ENCODE assay signal across 10 cellular contexts in the genomic region with DNA sequence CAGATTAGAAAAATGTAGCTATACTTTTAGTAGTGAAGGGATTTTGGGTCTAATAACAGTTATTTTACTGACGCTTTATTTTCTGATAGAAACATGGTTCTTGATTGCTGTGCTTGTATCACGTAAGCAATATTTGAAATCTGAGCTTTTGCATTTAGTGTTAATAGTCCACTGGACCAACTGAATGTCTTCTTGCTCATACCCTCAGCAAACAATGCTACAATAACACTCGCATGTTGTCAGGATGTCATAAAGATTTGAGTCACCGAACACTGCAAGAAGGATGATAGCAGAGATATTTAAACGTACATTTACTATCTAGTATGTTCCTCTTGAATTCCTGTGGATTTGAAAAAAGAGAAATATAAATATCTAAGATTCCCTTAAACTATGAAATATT. TPM values are rescaled to one million over a fixed set of nuclear protein-coding genes. Genes with fewer than 3 reads are reported as not detected.
DNase-seq lines count a peak whose midpoint lies in the region; ATAC-seq, FAIRE-seq and TF ChIP-seq lines count a peak whose summit lies in the region.
"Had no signal": no experiment of that assay in that cellular context is flagged by ENCODE, and none has a peak within 500 bp of the region (broad histone marks: within the 10 kb centered on the region; RNA-seq: fewer than 3 reads in every experiment).

No MANE protein-coding gene starts in this region.

- no peaks in the 10 kb centered on the region for H3K9me3 Mint-ChIP-seq in nephron

- WGBS in sigmoid colon, 2 donors: 30 to 53% methylated on average over 5 of the region's 5 CpGs

- H3K4me3 Mint-ChIP-seq in nephron: no peak overlapping the region

- TF ChIP-seq CTCF in nephron (IDR thresholded peaks at IDR 0.05; ENCODE audit: unreplicated experiment in 3 of 3) (no peak), sigmoid colon (IDR thresholded peaks at IDR 0.05) (no peak)

- peak; percentile 46 for DNase-seq in Daoy (ENCODE audit: low read depth)
- peak; percentile 57 for DNase-seq in RCC 7860 (ENCODE audit: low spot score)
- DNase-seq in effector memory CD4-positive, alpha-beta T cell: no peak
- DNase-seq in frontal cortex (ENCODE audit: low spot score in 2 of 2): no peak
- DNase-seq in sigmoid colon: no peak
- DNase-seq in NCI-H2081 (lab: John Stamatoyannopoulos, UW): no peak
- DNase-seq: activated CD4-positive, CD25-positive, alpha-beta regulatory T cell; GOT3 had no signal

- H3K27me3 ChIP-seq in effector memory CD4-positive, alpha-beta T cell (replicated peaks; ENCODE audit: control insufficient read depth, insufficient read depth, low read length, poor library complexity, severe bottlenecking): no peaks in the 10 kb centered on the region
- no peaks in the 10 kb centered on the region for H3K27me3 ChIP-seq in sigmoid colon

- FAIRE-seq in RCC 7860 (lab: Jason Lieb, UNC): peak; percentile 50
- FAIRE-seq in frontal cortex (lab: Jason Lieb, UNC): no peak

- H3K9me3 ChIP-seq in effector memory CD4-positive, alpha-beta T cell (ENCODE audit: control insufficient read depth, low read length): no peaks in the 10 kb centered on the region
- no peaks in the 10 kb centered on the region for H3K9me3 ChIP-seq in sigmoid colon

- H3K4me3 ChIP-seq in effector memory CD4-positive, alpha-beta T cell (ENCODE audit: insufficient read depth, low read depth, low read length, poor library complexity, severe bottlenecking): peak overlapping the region; percentile 8
- H3K4me3 ChIP-seq in sigmoid colon: no peak overlapping the region

- peaks cover 4% of the 10 kb centered on the region for H3K36me3 Mint-ChIP-seq in nephron (ENCODE audit: low read depth)

- H3K4me1 ChIP-seq in effector memory CD4-positive, alpha-beta T cell (ENCODE audit: control insufficient read depth, insufficient read depth, low read length, poor library complexity, severe bottlenecking): peaks cover 54% of the 10 kb centered on the region
- H3K4me1 ChIP-seq in sigmoid colon: peaks cover 0 to 93% (median 87%) of the 10 kb centered on the region in 4 donors

- intact Hi-C loops in sigmoid colon (cut with DNase I): loop anchor here (5.0 kb wide), 1 partner anchor 33 kb away; no protein-coding TSS in a partner anchor

- TF ChIP-seq EP300 in sigmoid colon (IDR thresholded peaks at IDR 0.05): no peak

- peak overlapping the region; percentile 37 to 65 (median 37) for H3K27ac Mint-ChIP-seq in nephron

- no peak for ATAC-seq in HG02852 (IDR thresholded peaks at IDR 0.05; ENCODE audit: unreplicated experiment)

- H3K4me1 Mint-ChIP-seq in nephron: peaks cover 68% of the 10 kb centered on the region

- no peak for TF ChIP-seq POLR2A in sigmoid colon (IDR thresholded peaks at IDR 0.05)

- H3K27me3 Mint-ChIP-seq in nephron (ENCODE audit: low read depth): no peaks in the 10 kb centered on the region

- H3K27ac ChIP-seq in effector memory CD4-positive, alpha-beta T cell (ENCODE audit: insufficient read depth, low read length, poor library complexity, severe bottlenecking): no peak overlapping the region
- H3K27ac ChIP-seq in sigmoid colon: peak overlapping the region in 2 of 4 donors; percentile 21 to 52

- H3K36me3 ChIP-seq in effector memory CD4-positive, alpha-beta T cell (ENCODE audit: control insufficient read depth, insufficient read depth, low read length): no peaks in the 10 kb centered on the region
- no peaks in the 10 kb centered on the region for H3K36me3 ChIP-seq in sigmoid colon

RNA-seq across cellular contexts. Expression of a gene that starts 7.5 kb away (rescaled TPM):
- total RNA-seq in Daoy (2014; rRNA removed; shearing (Covaris generic)): 34.8 and 36.9 TPM in 2 replicates
- total RNA-seq in frontal cortex (172 TPM), sigmoid colon (10 to 100 TPM; 62.9 to 74.1 (median 69.5) TPM)
- polyA plus RNA-seq in sigmoid colon: 10 to 100 TPM; 11.4 to 23.4 (median 12.9) TPM

Comparison
In these comparisons a context has a peak if more than half of its experiments do, and no peak if none do; other contexts are left out.
1. DNase-seq: peak in Daoy (single experiment) and RCC 7860 (single experiment); none in effector memory CD4-positive, alpha-beta T cell (0 of 3), frontal cortex (0 of 2), sigmoid colon (single experiment) and NCI-H2081 (0 of 2).